Comparison of ENCODE assay signal across 8 cellular contexts in genomic region chr11:127470485-127470884, GRCh38.
DNase-seq lines count a peak whose midpoint lies in the region; ATAC-seq and TF ChIP-seq lines count a peak whose summit lies in the region.

No MANE protein-coding gene starts in this region.

- intact Hi-C loops in prostate gland (cut with DNase I) = no loop called here

- H3K4me1 Mint-ChIP-seq in nephron = no peaks in the 10 kb centered on the region

- no peak for TF ChIP-seq POLR2A in prostate gland (IDR thresholded peaks at IDR 0.05)

- ATAC-seq in HG02852 (IDR thresholded peaks at IDR 0.05; ENCODE audit: unreplicated experiment) = peak; percentile 55
- no peak for ATAC-seq in GM21390 (IDR thresholded peaks at IDR 0.05; ENCODE audit: unreplicated experiment)

- H3K36me3 ChIP-seq in SJCRH30 (no peaks in the 10 kb centered on the region), prostate gland (no peaks in the 10 kb centered on the region)

- H3K36me3 Mint-ChIP-seq in nephron (ENCODE audit: low read depth) = no peaks in the 10 kb centered on the region

- peak in 2 of 3 experiments; percentile 20 to 45 for TF ChIP-seq CTCF in nephron (IDR thresholded peaks at IDR 0.05; ENCODE audit: unreplicated experiment in 3 of 3)
- TF ChIP-seq CTCF in prostate gland (IDR thresholded peaks at IDR 0.05) = peak in 1 of 4 experiments; percentile 13

- H3K4me1 ChIP-seq in SJCRH30 (no peaks in the 10 kb centered on the region), prostate gland (replicated peaks) (no peaks in the 10 kb centered on the region)

- H3K4me3 ChIP-seq in SJCRH30 (no peak overlapping the region), prostate gland (no peak overlapping the region)

- H3K9me3 ChIP-seq in SJCRH30 (replicated peaks) = no peaks in the 10 kb centered on the region
- H3K9me3 ChIP-seq in prostate gland = no peaks in the 10 kb centered on the region

- no peak overlapping the region for H3K27ac Mint-ChIP-seq in nephron

- peak; percentile 8 for DNase-seq in NCI-H1105 treated with DMSO at 0.1 percent for 48 hours (lab: John Stamatoyannopoulos, UW)
- no peak for DNase-seq in NCI-H1105 (lab: John Stamatoyannopoulos, UW)
- DNase-seq in SJCRH30 = peak; percentile 3 to 30
- no peak for DNase-seq in prostate gland (ENCODE audit: low spot score)
- no peak for DNase-seq in activated CD4-positive, alpha-beta T cell treated with anti-CD3 and anti-CD28 coated beads, Interleukin-2, amount 50 U/mL, for 1 hour

- H3K27ac ChIP-seq in SJCRH30 (no peak overlapping the region), prostate gland (no peak overlapping the region)

- no peaks in the 10 kb centered on the region for H3K27me3 ChIP-seq in SJCRH30
- no peaks in the 10 kb centered on the region for H3K27me3 ChIP-seq in prostate gland (replicated peaks; ENCODE audit: insufficient read depth)

- H3K9me3 Mint-ChIP-seq in nephron = no peaks in the 10 kb centered on the region

- WGBS in prostate gland = 72% methylated on average over 3 of the region's 3 CpGs

- H3K27me3 Mint-ChIP-seq in nephron (ENCODE audit: low read depth) = peaks cover 13% of the 10 kb centered on the region

- no peak overlapping the region for H3K4me3 Mint-ChIP-seq in nephron

Comparison
In these comparisons a context has a peak if more than half of its experiments do, and no peak if none do; other contexts are left out.
1. DNase-seq: peak in NCI-H1105 treated with DMSO at 0.1 percent for 48 hours (single experiment) and SJCRH30 (2 of 2); none in NCI-H1105 (single experiment), prostate gland (single experiment) and activated CD4-positive, alpha-beta T cell treated with anti-CD3 and anti-CD28 coated beads, Interleukin-2, amount 50 U/mL, for 1 hour (single experiment).